ENCODE assay signal across 18 cellular contexts in the genomic region with DNA sequence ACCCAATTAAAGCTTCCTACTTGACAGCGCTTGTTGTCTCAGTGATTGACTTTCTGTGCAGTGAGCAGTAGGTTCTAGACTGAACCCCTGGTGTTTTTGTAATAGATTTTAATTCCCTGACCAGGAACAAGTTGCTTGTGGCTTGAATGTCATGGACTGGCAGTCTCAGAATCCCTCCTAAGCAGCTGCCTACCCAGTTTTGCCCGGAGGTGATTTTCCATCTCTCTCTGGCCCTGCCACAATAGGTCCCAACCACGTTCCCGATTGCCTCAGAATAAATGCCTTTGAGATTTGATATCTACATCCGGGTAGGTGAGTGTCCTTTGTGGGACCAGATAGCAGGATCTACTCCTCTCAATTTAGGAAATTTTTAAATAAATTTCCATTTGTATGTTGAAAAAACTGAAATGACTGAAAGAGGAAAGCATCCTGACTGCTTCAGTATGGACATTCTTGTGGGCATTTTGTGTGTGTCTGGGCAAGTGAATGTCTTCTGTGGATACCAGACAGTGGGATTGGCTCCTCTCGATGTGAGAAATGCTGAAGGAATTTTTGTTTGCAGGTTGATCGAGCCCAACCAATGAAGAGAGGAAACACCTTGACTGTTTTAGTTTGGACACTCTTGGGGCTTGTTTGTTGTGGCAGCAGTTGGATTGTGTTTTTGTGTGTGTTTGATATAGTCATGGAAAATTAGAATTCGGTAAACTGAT.
"Had no signal": no experiment of that assay in that cellular context is flagged by ENCODE, and none has a peak within 500 bp of the region (broad histone marks: within the 10 kb centered on the region; RNA-seq: fewer than 3 reads in every experiment).

No MANE protein-coding gene starts in this region.

- FAIRE-seq: astrocyte, pancreas had no signal

- DNase-seq: activated CD4-positive, alpha-beta T cell treated with anti-CD3 and anti-CD28 coated beads for 4 hours; activated CD4-positive, alpha-beta T cell treated with anti-CD3 and anti-CD28 coated beads, Interleukin-2, amount 50 U/mL, for 48 hours; activated CD4-positive, CD25-positive, alpha-beta regulatory T cell; activated naive CD4-positive, alpha-beta T cell treated with Interleukin-2 at 50 U/mL for 16 hours; activated naive CD8-positive, alpha-beta T cell treated with anti-CD3 and anti-CD28 coated beads for 36 hours; activated T-cell treated with anti-CD3 and anti-CD28 coated beads, Interleukin-2, amount 50 U/mL, for 48 hours; cerebellar nuclear complex; endodermal cell; nephron progenitor cell; pancreas; psoas muscle; right cardiac atrium; stimulated activated CD4-positive, alpha-beta T cell treated with anti-CD3 and anti-CD28 coated beads, Interleukin-12 subunit alpha, Interleukin-12 subunit beta, amount 100 ng/mL, for 4 hours; stimulated activated CD4-positive, alpha-beta T cell treated with anti-CD3 and anti-CD28 coated beads, Interleukin-4, amount 100 ng/mL, for 4 hours; substantia nigra; T1000; thyroid gland had no signal
